In the genomic region with DNA sequence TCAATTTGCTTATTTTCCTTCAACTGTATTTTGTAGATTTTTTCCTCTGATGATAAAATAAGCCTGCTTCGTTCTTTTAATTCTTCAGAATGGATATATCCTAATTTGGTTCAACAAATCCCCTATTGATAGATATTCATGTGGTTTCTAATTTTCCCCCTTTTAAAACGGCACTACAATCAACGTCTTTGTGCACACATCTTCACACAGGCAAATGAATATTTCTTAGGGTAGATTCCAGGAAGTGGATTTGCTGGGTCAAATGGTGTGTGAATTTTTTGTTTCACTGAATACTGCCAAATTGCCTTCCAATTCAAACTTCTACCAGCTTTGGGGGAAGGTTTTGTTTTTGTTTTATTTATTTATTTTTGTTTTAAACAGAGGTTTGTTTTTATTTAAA, we compare ENCODE assay signal across 22 cellular contexts.
"Had no signal": no experiment of that assay in that cellular context is flagged by ENCODE, and none has a peak within 500 bp of the region (broad histone marks: within the 10 kb centered on the region; RNA-seq: fewer than 3 reads in every experiment).

No MANE protein-coding gene starts in this region.

- H3K27ac ChIP-seq: epithelial cell of prostate, esophagus muscularis mucosa, neutrophil, thoracic aorta, transverse colon had no signal

- H3K9me3 ChIP-seq: esophagus muscularis mucosa, gastroesophageal sphincter, neutrophil, right atrium auricular region, sigmoid colon, thoracic aorta, transverse colon had no signal

- H3K27me3 ChIP-seq: esophagus muscularis mucosa, gastroesophageal sphincter, right atrium auricular region, sigmoid colon, transverse colon had no signal

- H3K4me3 ChIP-seq: esophagus muscularis mucosa, gastroesophageal sphincter, lung, right atrium auricular region, sigmoid colon, skin epidermis, thoracic aorta, transverse colon had no signal

- H3K36me3 ChIP-seq: esophagus muscularis mucosa, gastroesophageal sphincter, neutrophil, right atrium auricular region, sigmoid colon, thoracic aorta, transverse colon had no signal

- ATAC-seq: gastroesophageal sphincter; left colon; left ventricle myocardium superior; naive thymus-derived CD4-positive, alpha-beta T cell; stimulated activated naive B cell treated with anti-CD40 and anti-IgM and Interleukin-4, amounts not matched to agents 10 μg/mL and 1 μg/mL and 100 μg/mL, for 72 hours; stimulated activated naive CD8-positive, alpha-beta T cell treated with anti-CD3 and anti-CD28 coated beads, Interleukin-15, amount 100 ng/mL, for 72 hours had no signal

- DNase-seq: cortex of kidney; dorsolateral prefrontal cortex; effector memory CD4-positive, alpha-beta T cell; left colon; left ventricle myocardium superior; naive thymus-derived CD4-positive, alpha-beta T cell; nephron progenitor cell; sigmoid colon; stimulated activated CD4-positive, alpha-beta T cell treated with anti-CD3 and anti-CD28 coated beads, Interleukin-2, amount 100 ng/mL, for 24 hours; stimulated activated CD4-positive, alpha-beta T cell treated with anti-CD3 and anti-CD28 coated beads, Interleukin-4, amount 100 ng/mL, for 4 hours; stimulated activated naive B cell treated with anti-CD40 and anti-IgM and Interleukin-4, amounts not matched to agents 10 μg/mL and 1 μg/mL and 100 μg/mL, for 72 hours; stimulated activated naive CD8-positive, alpha-beta T cell treated with anti-CD3 and anti-CD28 coated beads, Interleukin-15, amount 100 ng/mL, for 72 hours; substantia nigra; transverse colon had no signal
